Comparison of ENCODE assay signal across 8 cellular contexts in the genomic region with DNA sequence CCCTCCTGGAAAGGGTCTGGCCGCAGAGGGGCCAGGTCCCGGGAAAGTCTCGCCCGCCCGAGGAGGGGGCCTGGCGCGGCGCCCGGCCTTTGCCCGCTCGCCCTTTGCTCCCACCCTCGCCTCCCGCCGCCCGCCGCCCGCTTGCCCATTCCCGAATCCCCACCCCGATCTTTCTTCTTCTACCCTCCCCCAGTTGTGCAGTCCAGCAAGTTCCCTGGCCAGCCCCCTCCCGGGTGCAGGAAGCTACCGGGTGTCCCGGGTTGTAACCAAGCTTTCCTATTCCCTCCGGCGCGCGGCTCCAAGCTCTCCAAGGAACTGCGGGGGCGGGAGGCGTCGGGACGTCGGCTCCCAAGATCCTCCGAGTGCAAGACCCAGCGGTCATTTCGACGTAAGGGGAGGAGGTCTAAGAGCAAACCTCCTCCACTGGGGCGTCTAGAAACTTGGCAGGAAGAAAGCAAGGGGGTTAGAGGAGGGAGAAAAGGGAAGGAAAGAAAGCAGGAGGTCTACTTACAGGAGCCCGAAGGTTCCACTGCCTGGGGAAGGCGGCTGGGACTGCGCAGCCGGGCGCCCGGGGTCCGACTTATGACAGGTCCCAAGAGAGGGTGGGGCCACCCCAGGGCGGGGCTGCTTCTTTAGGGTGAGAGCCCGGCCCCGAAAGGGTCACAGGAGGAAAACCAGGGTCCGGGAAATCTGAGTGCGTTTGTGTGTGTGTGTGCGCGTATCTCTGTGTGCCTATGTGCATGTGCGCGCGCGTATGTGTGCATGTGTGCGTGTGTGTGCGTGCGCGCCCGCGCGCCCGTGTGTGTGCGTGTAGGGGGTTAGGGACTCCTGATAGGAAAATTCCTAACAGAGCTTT. TPM values are rescaled to one million over a fixed set of nuclear protein-coding genes. Genes with fewer than 3 reads are reported as not detected.
A peak's percentile ranks its signal among the peaks of the same experiment; 100 is the strongest.
DNase-seq lines count a peak whose midpoint lies in the region; ATAC-seq, FAIRE-seq and TF ChIP-seq lines count a peak whose summit lies in the region.

Gene PTGR1 (minus strand): TSS at position 556 of the 856 bp plus-strand sequence. CDS start 2,225 bp downstream, outside the sequence.

- H3K36me3 ChIP-seq in right atrium auricular region (peaks cover 21% of the 10 kb centered on the region), parathyroid adenoma (ENCODE audit: control insufficient read depth, insufficient read depth, low read length) (no peaks in the 10 kb centered on the region)

- FAIRE-seq in D721Med (lab: Jason Lieb, UNC): no peak

- H3K27me3 ChIP-seq in right atrium auricular region (no peaks in the 10 kb centered on the region), parathyroid adenoma (ENCODE audit: control insufficient read depth, insufficient read depth, low read length) (no peaks in the 10 kb centered on the region)

- DNase-seq in D721Med (ENCODE audit: insufficient read length, low spot score): peak; percentile 58
- peak; percentile 97 for DNase-seq in RKO (ENCODE audit: low spot score)
- DNase-seq in astrocyte of the spinal cord (ENCODE audit: low read depth, low spot score): peak; percentile 90
- DNase-seq in right atrium auricular region (ENCODE audit: low spot score): peak; percentile 86

- H3K79me2 ChIP-seq in parathyroid adenoma: no peaks in the 10 kb centered on the region

- H3K9me3 ChIP-seq in right atrium auricular region (no peaks in the 10 kb centered on the region), parathyroid adenoma (ENCODE audit: control insufficient read depth, low read length) (no peaks in the 10 kb centered on the region)

- H3K4me3 ChIP-seq in astrocyte of the spinal cord (ENCODE audit: low read depth, low read length): peak within 1 kb of the TSS; percentile 76
- H3K4me3 ChIP-seq in right atrium auricular region: peak within 1 kb of the TSS; percentile 64 to 76
- H3K4me3 ChIP-seq in parathyroid adenoma (ENCODE audit: low read depth, low read length): peak within 1 kb of the TSS; percentile 57

- peak within 1 kb of the TSS; percentile 96 for H2AFZ ChIP-seq in parathyroid adenoma

- H3K27ac ChIP-seq in right atrium auricular region (peak within 1 kb of the TSS; percentile 85 to 86), parathyroid adenoma (peak within 1 kb of the TSS; percentile 78)

- H3K9ac ChIP-seq in parathyroid adenoma: no peak within 1 kb of the TSS

- TF ChIP-seq CTCF in D721Med (IDR thresholded peaks at IDR 0.05; ENCODE audit: insufficient read depth, missing control alignments) (no peak), astrocyte of the spinal cord (IDR thresholded peaks at IDR 0.05; ENCODE audit: low read depth, low read length) (no peak), right atrium auricular region (IDR thresholded peaks at IDR 0.05) (no peak), parathyroid adenoma (IDR thresholded peaks at IDR 0.05) (no peak)

- H3K4me2 ChIP-seq in parathyroid adenoma (ENCODE audit: low read length): peak within 1 kb of the TSS; percentile 86

- peak; percentile 40 for ATAC-seq in HG02759 (IDR thresholded peaks at IDR 0.05; ENCODE audit: unreplicated experiment)
- ATAC-seq in HG03196 (IDR thresholded peaks at IDR 0.05; ENCODE audit: unreplicated experiment): no peak
- ATAC-seq in HG02610 (IDR thresholded peaks at IDR 0.05; ENCODE audit: unreplicated experiment): no peak

- in situ Hi-C loops in astrocyte of the spinal cord (cut with HindIII; ENCODE audit: low sequenced_read_pairs): no loop called here

- peaks cover 0 to 6% of the 10 kb centered on the region in 2 donors for H3K4me1 ChIP-seq in right atrium auricular region
- no peaks in the 10 kb centered on the region for H3K4me1 ChIP-seq in parathyroid adenoma

RNA-seq across cellular contexts. Expression of gene PTGR1, which starts in this region (rescaled TPM):
- 10 to 100 TPM; 23.9 to 38.8 TPM for total RNA-seq in right atrium auricular region
